In genomic region chr4:1899149-1900086, GRCh38 we compare ENCODE assay signal across 8 cellular contexts. TPM values are rescaled to one million over a fixed set of nuclear protein-coding genes. Genes with fewer than 3 reads are reported as not detected.
DNase-seq lines count a peak whose midpoint lies in the region; ATAC-seq, FAIRE-seq and TF ChIP-seq lines count a peak whose summit lies in the region.

No MANE protein-coding gene starts in this region.

- H3K4me3 ChIP-seq in K562 (no peak overlapping the region), iPS DF 6.9 (ENCODE audit: low read length) (no peak overlapping the region)

- H3K9ac ChIP-seq in K562 (ENCODE audit: insufficient read depth in 1 of 2, low read depth in 2 of 2, low read length in 2 of 2), result no peak overlapping the region; a peak in 1 of 4 replicates

- H3K27me3 ChIP-seq in K562 (ENCODE audit: control insufficient read depth in 2 of 2, insufficient read depth in 2 of 2, low read length in 2 of 2) (no peaks in the 10 kb centered on the region), iPS DF 6.9 (ENCODE audit: control insufficient read depth, insufficient read depth, low read length) (no peaks in the 10 kb centered on the region)

- BruUV-seq in K562 (replicated peaks; lab: Mats Ljungman, UMichigan), result no TSS peak

- peaks cover 37% of the 10 kb centered on the region for H4K20me1 ChIP-seq in K562 (replicated peaks; ENCODE audit: control insufficient read depth, insufficient read depth, low read length)

- H2AFZ ChIP-seq in K562 (ENCODE audit: low read depth, low read length), result no peak overlapping the region

- in situ Hi-C loops in K562 (cut with MboI), result loop anchor here (5.0 kb wide), 1 partner anchor 82 kb away; no protein-coding TSS in a partner anchor

- DNase-seq in NCI-H2081 (lab: John Stamatoyannopoulos, UW) (peak; percentile 76 to 77), UCSD-AML1 (lab: John Stamatoyannopoulos, UW; ENCODE audit: unreplicated experiment) (peak; percentile 58), K562 (ENCODE audit: extremely low read depth in 1 of 4, low spot score in 3 of 4) (peak; percentile 85 to 87 (median 86)), iPS DF 6.9 (ENCODE audit: low read depth, low spot score) (peak; percentile 64)
- DNase-seq in stimulated activated CD4-positive, alpha-beta T cell treated with anti-CD3 and anti-CD28 coated beads, Interleukin-12 subunit alpha, Interleukin-12 subunit beta, amount 100 ng/mL, for 24 hours (ENCODE audit: low read depth in 2 of 2), result peak; percentile 50

- peak; percentile 88 to 90 for TF ChIP-seq RAD21 in K562 (CRISPR knock-in tag; conservative IDR thresholded peaks at IDR 0.05 in 1 of 2, IDR thresholded peaks at IDR 0.05 in 1 of 2)

- peaks cover 68% of the 10 kb centered on the region for H3K36me3 ChIP-seq in K562 (ENCODE audit: control insufficient read depth, insufficient read depth, low read length)
- H3K36me3 ChIP-seq in iPS DF 6.9 (ENCODE audit: control insufficient read depth, insufficient read depth, low read length), result peaks cover 11% of the 10 kb centered on the region; the same call in 1 of the 2 replicates

- no peak for TF ChIP-seq POLR2A in K562 (conservative IDR thresholded peaks at IDR 0.05)

- WGBS in K562 (ENCODE audit: insufficient coverage, low coverage, missing lambda C conversion rate), result 19% methylated on average over 15 of the region's 15 CpGs
- no CpG with 5 or more reads among the region's 15 CpGs for WGBS in iPS DF 6.9 (ENCODE audit: insufficient coverage, insufficient read length)

- no peak overlapping the region for H3K4me2 ChIP-seq in K562 (ENCODE audit: insufficient read depth, low read length)

- intact Hi-C loops in K562 (cut with micrococcal nuclease), result loop anchor here (1.0 to 5.0 kb wide), 3 partner anchors 26 to 87 kb away; partner anchors contain the start of gene LETM1

- no peaks in the 10 kb centered on the region for H3K9me3 ChIP-seq in K562 (replicated peaks; ENCODE audit: control insufficient read depth, insufficient read depth, low read depth, low read length)
- H3K9me3 ChIP-seq in iPS DF 6.9 (ENCODE audit: control insufficient read depth, insufficient read depth, low read length), result no peaks in the 10 kb centered on the region

- H3K27ac ChIP-seq in K562 (ENCODE audit: extremely low read depth, low read depth, low read length) (no peak overlapping the region), iPS DF 6.9 (ENCODE audit: low read length) (no peak overlapping the region)

- H3K4me1 ChIP-seq in K562 (replicated peaks in 1 of 2; ENCODE audit: control insufficient read depth in 2 of 2, insufficient read depth in 2 of 2, low read length in 2 of 2), result peaks cover 5% of the 10 kb centered on the region in 2 experiments; a peak in 4 of 5 replicates
- H3K4me1 ChIP-seq in iPS DF 6.9 (ENCODE audit: control insufficient read depth, insufficient read depth, low read length), result no peaks in the 10 kb centered on the region

- POLR2A ChIA-PET in K562 (lab: Yijun Ruan, JAX), result interaction anchor here (0.6 to 3.3 kb wide), 7 partner anchors 11 to 79 kb away, joined by 3 to 15 read pairs (median 4); partner anchors contain the start of gene LETM1

- TF ChIP-seq CTCF in GM12872 (IDR thresholded peaks at IDR 0.05; ENCODE audit: insufficient read depth, low read depth, low read length) (peak; percentile 90), K562 (IDR thresholded peaks at IDR 0.05 in 2 of 3, conservative IDR thresholded peaks at IDR 0.05 in 1 of 3; ENCODE audit: insufficient read depth in 2 of 3, low read depth in 1 of 3, low read length in 3 of 3) (peak; percentile 81 to 90 (median 88))

- no peak for TF ChIP-seq EP300 in K562 (IDR thresholded peaks at IDR 0.05; ENCODE audit: low read length)

- peak; percentile 91 for FAIRE-seq in K562 (lab: Jason Lieb, UNC)

- H3K79me2 ChIP-seq in K562 (ENCODE audit: control insufficient read depth, insufficient read depth, low read length), result peaks cover 95% of the 10 kb centered on the region

- peaks cover 4% of the 10 kb centered on the region for H3K9me1 ChIP-seq in K562 (ENCODE audit: control insufficient read depth, insufficient read depth, low read length)

- CTCF ChIA-PET in K562 (lab: Yijun Ruan, JAX; ENCODE audit: low intra/inter-chr PET ratio), result interaction anchor here (0.6 to 2.1 kb wide), 8 partner anchors 37 to 206 kb away, joined by 3 to 15 read pairs (median 5); partner anchors contain the start of gene LETM1

- ATAC-seq in HG02870 (IDR thresholded peaks at IDR 0.05; ENCODE audit: unreplicated experiment) (peak; percentile 66), K562 (peak; percentile 95), HG03469 (IDR thresholded peaks at IDR 0.05; ENCODE audit: unreplicated experiment) (no peak)

TF ChIP-seq in K562, 482 proteins besides CTCF, POLR2A, EP300 and RAD21 (continues in another document):
- TF ChIP-seq MLX (CRISPR knock-in tag; conservative IDR thresholded peaks at IDR 0.05) (0 out of 4 replicates have a peak, but pooled peaks of 1 of the 2 experiments have one; percentile 35), SIN3B (IDR thresholded peaks at IDR 0.05; ENCODE audit: low read depth) (no peak), CEBPG (CRISPR knock-in tag; IDR thresholded peaks at IDR 0.05) (peak; percentile 83), CEBPG (tag; conservative IDR thresholded peaks at IDR 0.05 in 1 of 2, IDR thresholded peaks at IDR 0.05 in 1 of 2) (no peak), BHLHE40 (IDR thresholded peaks at IDR 0.05; ENCODE audit: low read length) (peak; percentile 30; the same call in 1 of the 2 replicates), YY1 (IDR thresholded peaks at IDR 0.05; ENCODE audit: borderline replicate concordance in 1 of 3, control insufficient read depth in 1 of 3, extremely low read depth in 1 of 3, insufficient read depth in 3 of 3, insufficient read length in 1 of 3, insufficient replicate concordance in 2 of 3, low read depth in 1 of 3, low read length in 2 of 3) (peak in 2 of 3 experiments; percentile 59 to 60), XRCC5 (IDR thresholded peaks at IDR 0.05; ENCODE audit: low read depth, low read length) (peak; percentile 48), NRF1 (conservative IDR thresholded peaks at IDR 0.05 in 1 of 2, IDR thresholded peaks at IDR 0.05 in 1 of 2) (peak; percentile 74 to 81), DDX20 (tag; IDR thresholded peaks at IDR 0.05; ENCODE audit: low read depth) (no peak), ARNT (IDR thresholded peaks at IDR 0.05) (no peak), MECOM (CRISPR knock-in tag; IDR thresholded peaks at IDR 0.05) (0 out of 2 replicates have a peak, but pooled peaks have one; percentile 10), ARID2 (IDR thresholded peaks at IDR 0.05) (peak; percentile 24; the same call in 1 of the 2 replicates), ZNF184 (CRISPR knock-in tag; IDR thresholded peaks at IDR 0.05) (no peak), KLF13 (tag; IDR thresholded peaks at IDR 0.05; ENCODE audit: borderline replicate concordance, low read depth) (no peak), KDM1A (IDR thresholded peaks at IDR 0.05) (peak; percentile 38 to 74; a peak in 3 of 4 replicates)

RNA-seq across cellular contexts. Expression of gene NSD2, which starts 28.2 kb away (rescaled TPM):
- 289 and 389 TPM in 2 replicates for total RNA-seq in K562 (2011; cell fraction: chromatin; rRNA removed; ENCODE audit: low replicate concordance)
- 139 and 156 TPM in 2 replicates for total RNA-seq in K562 (2011; cell fraction: nucleolus; rRNA removed)
- total RNA-seq in K562 (2011; cell fraction: nucleoplasm; rRNA removed), result 199 and 236 TPM in 2 replicates
- total RNA-seq in K562 (2014; rRNA removed), result 51.8 and 60.7 TPM in 2 replicates
- 76.3 and 81.4 TPM in 2 replicates for total RNA-seq in K562 (2014; rRNA removed; fragmentation: Illumina TruSeq; extraction: Trizol)
- total RNA-seq in K562 (2015; rRNA removed; fragmentation: Illumina TruSeq; extraction: Trizol), result 55.7 and 58.8 TPM in 2 replicates
- total RNA-seq in K562 (2021), result 112 and 126 TPM in 2 replicates
- polyA plus RNA-seq in K562 (2011; rRNA removed), result 48.5 and 59.2 TPM in 2 replicates
- 29.9 and 35.2 TPM in 2 replicates for polyA plus RNA-seq in K562 (2011; cell fraction: cytosol; rRNA removed)
- 134 and 155 TPM in 2 replicates for polyA plus RNA-seq in K562 (2011; cell fraction: nucleus; rRNA removed)
- 52.3 and 53.7 TPM in 2 replicates for polyA plus RNA-seq in K562 (2012)
- 62.7 and 74.1 TPM in 2 replicates for polyA plus RNA-seq in K562 (2014; fragmentation: Illumina TruSeq; extraction: Trizol)
- 1 to 10 TPM; 6.4 to 9.7 TPM for polyA plus RNA-seq in K562 (2014; fragmentation: Nextera tagmentation; extraction: Ambion mirVana)
- 53.5 and 58.5 TPM in 2 replicates for polyA plus RNA-seq in K562 (2014; rRNA removed)
- 106 and 124 TPM in 2 replicates for polyA minus RNA-seq in K562 (2011; rRNA and poly(A)+ RNA removed)
- polyA minus RNA-seq in K562 (2011; cell fraction: cytosol; rRNA and poly(A)+ RNA removed), result 58.0 and 70.8 TPM in 2 replicates
- 57.1 and 96.7 TPM in 2 replicates for polyA minus RNA-seq in K562 (2011; cell fraction: nucleus; rRNA and poly(A)+ RNA removed)

RNA-seq across cellular contexts. Expression of gene LETM1, which starts 43.5 kb away (rescaled TPM):
- total RNA-seq in K562 (2011; cell fraction: chromatin; rRNA removed; ENCODE audit: low replicate concordance), result 127 and 320 TPM in 2 replicates
- total RNA-seq in K562 (2011; cell fraction: nucleolus; rRNA removed), result 226 and 230 TPM in 2 replicates
- total RNA-seq in K562 (2011; cell fraction: nucleoplasm; rRNA removed), result 127 and 144 TPM in 2 replicates
- total RNA-seq in K562 (2014; rRNA removed), result 99.1 and 118 TPM in 2 replicates
- 26.9 and 33.1 TPM in 2 replicates for total RNA-seq in K562 (2014; rRNA removed; fragmentation: Illumina TruSeq; extraction: Trizol)
- 48.3 and 49.6 TPM in 2 replicates for total RNA-seq in K562 (2015; rRNA removed; fragmentation: Illumina TruSeq; extraction: Trizol)
- 105 and 109 TPM in 2 replicates for total RNA-seq in K562 (2021)
- polyA plus RNA-seq in K562 (2011; rRNA removed), result 28.3 and 38.6 TPM in 2 replicates
- polyA plus RNA-seq in K562 (2011; cell fraction: cytosol; rRNA removed), result 25.3 and 48.8 TPM in 2 replicates
- polyA plus RNA-seq in K562 (2011; cell fraction: nucleus; rRNA removed), result 122 and 226 TPM in 2 replicates
- 34.0 and 53.2 TPM in 2 replicates for polyA plus RNA-seq in K562 (2012)
- polyA plus RNA-seq in K562 (2014; fragmentation: Illumina TruSeq; extraction: Trizol), result 35.0 and 44.2 TPM in 2 replicates
- 1 to 10 TPM; 3.9 to 5.6 TPM for polyA plus RNA-seq in K562 (2014; fragmentation: Nextera tagmentation; extraction: Ambion mirVana)
- polyA plus RNA-seq in K562 (2014; rRNA removed), result 67.7 and 72.0 TPM in 2 replicates
- polyA minus RNA-seq in K562 (2011; rRNA and poly(A)+ RNA removed), result 43.8 and 47.1 TPM in 2 replicates
- 67.2 and 76.8 TPM in 2 replicates for polyA minus RNA-seq in K562 (2011; cell fraction: cytosol; rRNA and poly(A)+ RNA removed)
- polyA minus RNA-seq in K562 (2011; cell fraction: nucleus; rRNA and poly(A)+ RNA removed), result 76.1 and 82.1 TPM in 2 replicates
